In the genomic region with DNA sequence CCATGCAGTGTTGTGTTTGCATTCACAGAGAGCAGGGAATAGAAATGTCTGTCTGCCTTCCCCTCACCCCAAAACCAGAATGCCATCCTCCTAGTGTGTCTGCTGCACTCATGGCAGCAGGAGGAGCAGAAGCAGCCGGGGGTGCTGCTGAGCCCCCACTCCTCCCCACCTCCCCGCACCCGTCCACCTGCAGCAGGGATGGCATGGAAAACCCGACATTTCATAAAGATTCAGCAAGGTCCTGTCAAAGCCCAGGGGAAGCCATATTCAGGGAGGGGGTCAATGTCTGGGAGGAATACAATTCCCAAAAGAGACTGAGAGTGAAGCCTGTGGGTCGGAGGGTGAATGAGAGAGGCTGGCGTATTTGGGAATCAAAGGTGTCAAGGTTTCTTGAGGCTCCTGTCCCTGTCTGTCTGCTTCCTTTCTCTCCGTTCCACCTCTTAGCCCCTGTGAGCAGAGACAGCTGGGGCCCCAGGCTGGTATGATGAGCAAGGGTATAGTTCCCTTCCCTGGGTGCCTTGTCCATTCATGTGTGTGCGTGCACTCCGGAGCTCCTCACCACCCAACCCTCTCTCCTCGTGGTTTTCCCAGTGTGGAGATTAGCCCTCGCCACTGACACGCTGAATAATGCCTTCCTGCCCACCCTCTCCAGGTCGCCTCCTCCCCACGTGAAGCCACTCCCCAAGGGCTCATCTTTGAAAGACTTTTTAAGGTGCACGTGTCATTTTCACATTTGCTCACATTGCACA, we compare ENCODE assay signal across 13 cellular contexts.
"Had no signal": no experiment of that assay in that cellular context is flagged by ENCODE, and none has a peak within 500 bp of the region (broad histone marks: within the 10 kb centered on the region; RNA-seq: fewer than 3 reads in every experiment).

No MANE protein-coding gene starts in this region.

- H3K27me3 ChIP-seq: upper lobe of right lung had no signal

- H3K36me3 ChIP-seq: brain microvascular endothelial cell, heart right ventricle, left lung, pancreas, thoracic aorta, upper lobe of right lung had no signal

- ATAC-seq: effector memory CD8-positive, alpha-beta T cell; heart right ventricle; left lung; pancreas; upper lobe of right lung had no signal

- H3K27ac Mint-ChIP-seq: activated naive CD8-positive, alpha-beta T cell treated with anti-CD3 and anti-CD28 coated beads, Interleukin-2, amount 10 ng/mL, durations not matched to agents 7 days and 5 days had no signal

- H3K36me3 Mint-ChIP-seq: activated naive CD8-positive, alpha-beta T cell treated with anti-CD3 and anti-CD28 coated beads, Interleukin-2, amount 10 ng/mL, durations not matched to agents 7 days and 5 days had no signal

- H3K4me3 Mint-ChIP-seq: activated naive CD8-positive, alpha-beta T cell treated with anti-CD3 and anti-CD28 coated beads, Interleukin-2, amount 10 ng/mL, durations not matched to agents 7 days and 5 days had no signal

- H3K4me1 ChIP-seq: pancreas had no signal

- H3K4me3 ChIP-seq: heart right ventricle, left lung, pancreas, thoracic aorta, upper lobe of right lung had no signal

- H3K9me3 Mint-ChIP-seq: activated naive CD8-positive, alpha-beta T cell treated with anti-CD3 and anti-CD28 coated beads, Interleukin-2, amount 10 ng/mL, durations not matched to agents 7 days and 5 days; effector memory CD8-positive, alpha-beta T cell had no signal

- DNase-seq: activated CD4-positive, alpha-beta T cell treated with anti-CD3 and anti-CD28 coated beads, Interleukin-2, amount 50 U/mL, for 1 hour; activated CD4-positive, CD25-positive, alpha-beta regulatory T cell; activated naive CD4-positive, alpha-beta T cell; activated naive CD8-positive, alpha-beta T cell treated with anti-CD3 and anti-CD28 coated beads, Interleukin-2, amount 10 ng/mL, durations not matched to agents 7 days and 5 days; brain microvascular endothelial cell; cerebellar nuclear complex; effector memory CD8-positive, alpha-beta T cell; heart right ventricle; left lung; pancreas; stimulated activated CD4-positive, alpha-beta T cell treated with anti-CD3 and anti-CD28 coated beads, Interleukin-1b, Interleukin-23, amount 100 ng/mL, for 48 hours; upper lobe of right lung had no signal

- H3K9me3 ChIP-seq: heart right ventricle, left lung, pancreas, thoracic aorta, upper lobe of right lung had no signal

- H3K27ac ChIP-seq: brain microvascular endothelial cell, heart right ventricle, left lung, pancreas, thoracic aorta, upper lobe of right lung had no signal
